8 cellular contexts compared by ENCODE assay signal in genomic region chr6:27890351-27891299, GRCh38. TPM values are rescaled to one million over a fixed set of nuclear protein-coding genes. Genes with fewer than 3 reads are reported as not detected.
DNase-seq lines count a peak whose midpoint lies in the region; ATAC-seq and TF ChIP-seq lines count a peak whose summit lies in the region.

No MANE protein-coding gene starts in this region.

- peaks cover 42% of the 10 kb centered on the region for H3K4me1 ChIP-seq in left ventricle myocardium inferior
- H3K4me1 ChIP-seq in gastrocnemius medialis, result peaks cover 15 to 32% of the 10 kb centered on the region in 2 donors

- no peaks in the 10 kb centered on the region for H3K9me3 Mint-ChIP-seq in activated naive CD8-positive, alpha-beta T cell (ENCODE audit: low read depth)

- H3K36me3 Mint-ChIP-seq in activated naive CD8-positive, alpha-beta T cell, result no peaks in the 10 kb centered on the region

- peak in 1 of 2 donors; percentile 7 for TF ChIP-seq POLR2A in gastrocnemius medialis (IDR thresholded peaks at IDR 0.05)

- H3K27me3 ChIP-seq in left ventricle myocardium inferior (ENCODE audit: low read depth) (peaks cover 75% of the 10 kb centered on the region), gastrocnemius medialis (peaks cover 52 to 58% (median 54%) of the 10 kb centered on the region in 3 donors)

- intact Hi-C loops in left ventricle myocardium inferior (cut with micrococcal nuclease) (loop anchor here (5.0 to 10.0 kb wide), 2 partner anchors 373 to 706 kb away; no protein-coding TSS in a partner anchor), gastrocnemius medialis (cut with DNase I; ENCODE audit: low total_unique reads) (loop anchor here (5.0 to 10.0 kb wide), 2 partner anchors 138 to 1866 kb away; a partner anchor contains a TSS)

- H3K36me3 ChIP-seq in left ventricle myocardium inferior (no peaks in the 10 kb centered on the region), gastrocnemius medialis (no peaks in the 10 kb centered on the region)

- peak overlapping the region; percentile 50 for H3K27ac Mint-ChIP-seq in activated naive CD8-positive, alpha-beta T cell

- ATAC-seq in GM19455 (IDR thresholded peaks at IDR 0.05; ENCODE audit: unreplicated experiment) (peak; percentile 50), HG03520 (IDR thresholded peaks at IDR 0.05; ENCODE audit: unreplicated experiment) (peak; percentile 37), gastrocnemius medialis (no peak)

- TF ChIP-seq CTCF in left ventricle myocardium inferior (IDR thresholded peaks at IDR 0.05; ENCODE audit: borderline replicate concordance) (no peak), gastrocnemius medialis (IDR thresholded peaks at IDR 0.05 in 4 of 5, conservative IDR thresholded peaks at IDR 0.05 in 1 of 5) (no peak)

- no peaks in the 10 kb centered on the region for H3K9me3 ChIP-seq in left ventricle myocardium inferior (replicated peaks)
- no peaks in the 10 kb centered on the region for H3K9me3 ChIP-seq in gastrocnemius medialis

- H3K4me1 Mint-ChIP-seq in activated naive CD8-positive, alpha-beta T cell (ENCODE audit: low read depth), result peaks cover 28% of the 10 kb centered on the region

- H3K27ac ChIP-seq in left ventricle myocardium inferior (replicated peaks) (no peak overlapping the region), gastrocnemius medialis (no peak overlapping the region)

- H3K4me3 ChIP-seq in left ventricle myocardium inferior (peak overlapping the region; percentile 60), gastrocnemius medialis (peak overlapping the region; percentile 29 to 46 (median 40))

- DNase-seq in COLO829 (ENCODE audit: low spot score), result peak; percentile 85
- peak; percentile 95 for DNase-seq in SK-N-DZ (ENCODE audit: low spot score)
- DNase-seq in left ventricle myocardium inferior, result no peak
- no peak for DNase-seq in gastrocnemius medialis
- no peak for DNase-seq in KG1 (lab: John Stamatoyannopoulos, UW)

- no peaks in the 10 kb centered on the region for H3K27me3 Mint-ChIP-seq in activated naive CD8-positive, alpha-beta T cell

- H3K4me3 Mint-ChIP-seq in activated naive CD8-positive, alpha-beta T cell, result peak overlapping the region; percentile 69

- in situ Hi-C loops in gastrocnemius medialis (cut with MboI; ENCODE audit: low sequenced_read_pairs in 4 of 4), result loop anchor here (10.0 to 25.0 kb wide), 8 partner anchors 126 to 736 kb away; partner anchors contain the start of gene ZNF184 (in 2 of the 4)

RNA-seq across cellular contexts. Expression of gene OR2B2, which starts 21.6 kb away (rescaled TPM):
- not detected in 2 replicates for polyA plus RNA-seq in SK-N-DZ (2014; cell fraction: cytosol; rRNA removed)
- not detected in 2 replicates for polyA plus RNA-seq in SK-N-DZ (2014; cell fraction: nucleus; rRNA removed)
- total RNA-seq in left ventricle myocardium inferior, result not detected
- not detected for total RNA-seq in gastrocnemius medialis

Comparison
In these comparisons a context has a peak if more than half of its experiments do, and no peak if none do; other contexts are left out.
1. DNase-seq: peak in COLO829 (single experiment) and SK-N-DZ (single experiment); none in left ventricle myocardium inferior (single experiment), gastrocnemius medialis (0 of 2) and KG1 (single experiment).
2. ATAC-seq: peak in GM19455 (single experiment) and HG03520 (single experiment); none in gastrocnemius medialis (0 of 2).